8 cellular contexts compared by ENCODE assay signal in the genomic region with DNA sequence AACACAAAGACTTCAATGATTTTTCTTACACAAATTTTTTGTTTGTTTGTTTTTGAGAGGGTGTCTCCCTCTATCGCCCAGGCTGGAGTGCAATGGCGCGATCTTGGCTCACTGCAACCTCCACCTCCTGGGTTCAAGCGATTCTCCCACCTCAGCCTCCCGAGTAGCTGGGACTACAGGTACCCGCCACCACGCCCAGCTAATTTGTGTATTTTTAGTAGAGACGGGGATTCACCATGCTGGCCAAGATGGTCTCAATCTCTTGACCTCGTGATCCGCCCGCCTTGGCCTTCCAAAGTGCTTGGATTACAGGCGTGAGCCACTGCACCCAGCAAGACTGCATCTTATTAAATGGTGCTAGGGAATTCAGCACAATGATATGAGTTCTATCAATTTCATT. TPM values are rescaled to one million over a fixed set of nuclear protein-coding genes. Genes with fewer than 3 reads are reported as not detected.
DNase-seq lines count a peak whose midpoint lies in the region; ATAC-seq and TF ChIP-seq lines count a peak whose summit lies in the region.
"Not testable (repeated sequence)": the region's sequence is repeated elsewhere in the genome, so short reads cannot be mapped to it uniquely, and the experiment has no call there.

No MANE protein-coding gene starts in this region.

- not testable (repeated sequence) for H3K9me3 ChIP-seq in BLaER1 treated with 17β-estradiol and CSF1 and Interleukin-3, amounts not matched to agents 10 nM and 100 nM (replicated peaks in 1 of 11); HUES64 (ENCODE audit: insufficient read depth, low read depth, low read length); Panc1 (ENCODE audit: control insufficient read depth, insufficient read depth, low read depth, low read length); endodermal cell (ENCODE audit: control insufficient read depth, low read length); naive thymus-derived CD4-positive, alpha-beta T cell (ENCODE audit: control insufficient read depth in 2 of 3, low read length in 3 of 3); skeletal muscle satellite cell (replicated peaks; ENCODE audit: low read length)

- intact Hi-C loops in Panc1 (cut with micrococcal nuclease; ENCODE audit: unreplicated experiment) = loop anchor here (1.0 to 10.0 kb wide), 3 partner anchors 143 to 1192 kb away; no protein-coding TSS in a partner anchor
- intact Hi-C loops in naive thymus-derived CD4-positive, alpha-beta T cell (cut with micrococcal nuclease) = loop anchor here (10.0 kb wide), 2 partner anchors 482 to 812 kb away; no protein-coding TSS in a partner anchor

- not testable (repeated sequence) for H3K4me3 Mint-ChIP-seq in activated CD4-positive, alpha-beta memory T cell treated with anti-CD3 and anti-CD28 coated beads, Interleukin-2, amount 10 ng/mL, durations not matched to agents 7 days and 5 days
- peak overlapping the region; percentile 100 for H3K4me3 Mint-ChIP-seq in activated naive CD8-positive, alpha-beta T cell treated with anti-CD3 and anti-CD28 coated beads, Interleukin-2, amount 10 ng/mL, durations not matched to agents 7 days and 5 days
- peak overlapping the region; percentile 96 for H3K4me3 Mint-ChIP-seq in endodermal cell
- H3K4me3 Mint-ChIP-seq in naive thymus-derived CD4-positive, alpha-beta T cell = peak overlapping the region; percentile 93 to 99 (median 98)

- not testable (repeated sequence) for H3K27me3 ChIP-seq in BLaER1 treated with 17β-estradiol and CSF1 and Interleukin-3, amounts not matched to agents 10 nM and 100 nM; HUES64 (ENCODE audit: insufficient read depth, low read length); Panc1 (ENCODE audit: control insufficient read depth, insufficient read depth, low read length); endodermal cell (ENCODE audit: control insufficient read depth, insufficient read depth, low read length, poor library complexity, severe bottlenecking); naive thymus-derived CD4-positive, alpha-beta T cell (ENCODE audit: control insufficient read depth in 2 of 2, insufficient read depth in 2 of 2, low read length in 2 of 2); skeletal muscle satellite cell (ENCODE audit: control insufficient read depth, insufficient read depth, low read length)

- H3K4me3 ChIP-seq in BLaER1 treated with 17β-estradiol and CSF1 and Interleukin-3, amounts not matched to agents 10 nM and 100 nM = peak overlapping the region; percentile 72 to 96 (median 87); a peak in 19 of 20 replicates
- H3K4me3 ChIP-seq in HUES64 (ENCODE audit: low read length) (peak overlapping the region; percentile 99; the same call in 1 of the 2 replicates), endodermal cell (ENCODE audit: low read length) (peak overlapping the region; percentile 100)
- not testable (repeated sequence) for H3K4me3 ChIP-seq in Panc1 (ENCODE audit: low read depth in 2 of 2, low read length in 2 of 2); naive thymus-derived CD4-positive, alpha-beta T cell (ENCODE audit: low read length); skeletal muscle satellite cell (ENCODE audit: low read length)

- H3K4me1 Mint-ChIP-seq in activated CD4-positive, alpha-beta memory T cell treated with anti-CD3 and anti-CD28 coated beads, Interleukin-2, amount 10 ng/mL, durations not matched to agents 7 days and 5 days = peaks cover 49% of the 10 kb centered on the region
- H3K4me1 Mint-ChIP-seq in activated naive CD8-positive, alpha-beta T cell treated with anti-CD3 and anti-CD28 coated beads, Interleukin-2, amount 10 ng/mL, durations not matched to agents 7 days and 5 days = peaks cover 32% of the 10 kb centered on the region
- H3K4me1 Mint-ChIP-seq in endodermal cell = peaks cover 26% of the 10 kb centered on the region
- peaks cover 44 to 68% (median 56%) of the 10 kb centered on the region in 7 donors for H3K4me1 Mint-ChIP-seq in naive thymus-derived CD4-positive, alpha-beta T cell

- not testable (repeated sequence) for BruUV-seq in Panc1 (replicated peaks; lab: Mats Ljungman, UMichigan)

- H3K27ac ChIP-seq in BLaER1 treated with 17β-estradiol and CSF1 and Interleukin-3, amounts not matched to agents 10 nM and 100 nM = peak overlapping the region in 10 of 11 experiments; percentile 97 to 100 (median 100); a peak in 20 of 22 replicates
- not testable (repeated sequence) for H3K27ac ChIP-seq in HUES64 (ENCODE audit: low read depth, low read length); endodermal cell (ENCODE audit: low read depth, low read length); naive thymus-derived CD4-positive, alpha-beta T cell (ENCODE audit: low read depth, low read length)
- H3K27ac ChIP-seq in Panc1 (ENCODE audit: low read length) = peak overlapping the region; percentile 100

- POLR2A ChIA-PET in Panc1 (lab: Charles Lee); activated naive CD8-positive, alpha-beta T cell treated with anti-CD3 and anti-CD28 coated beads, Interleukin-2, amount 10 ng/mL, durations not matched to agents 7 days and 5 days (lab: Charles Lee): not testable (repeated sequence)
- POLR2A ChIA-PET in activated CD4-positive, alpha-beta memory T cell treated with anti-CD3 and anti-CD28 coated beads, Interleukin-2, amount 10 ng/mL, durations not matched to agents 7 days and 5 days (lab: Charles Lee) = interaction anchor here (2.0 to 12.3 kb wide), 2 partner anchors 8 to 167 kb away, joined by 5 to 374 read pairs; no protein-coding TSS in a partner anchor
- POLR2A ChIA-PET in naive thymus-derived CD4-positive, alpha-beta T cell (lab: Charles Lee) = interaction anchor here (0.6 to 9.7 kb wide), 3 partner anchors 33 to 1668 kb away, joined by 3 to 204 read pairs (median 5); no protein-coding TSS in a partner anchor

- H3K9ac ChIP-seq in BLaER1 treated with 17β-estradiol and CSF1 and Interleukin-3, amounts not matched to agents 10 nM and 100 nM = peak overlapping the region; percentile 96 to 100 (median 100); a peak in 21 of 22 replicates
- H3K9ac ChIP-seq in HUES64 (ENCODE audit: low read depth, low read length); endodermal cell (ENCODE audit: extremely low read depth, low read length, poor library complexity, severe bottlenecking); skeletal muscle satellite cell (ENCODE audit: low read depth, low read length): not testable (repeated sequence)

- peaks cover 47 to 76% (median 67%) of the 10 kb centered on the region in 11 experiments for H4K20me1 ChIP-seq in BLaER1 treated with 17β-estradiol and CSF1 and Interleukin-3, amounts not matched to agents 10 nM and 100 nM

- H3K9me3 Mint-ChIP-seq in activated CD4-positive, alpha-beta memory T cell treated with anti-CD3 and anti-CD28 coated beads, Interleukin-2, amount 10 ng/mL, durations not matched to agents 7 days and 5 days; activated naive CD8-positive, alpha-beta T cell treated with anti-CD3 and anti-CD28 coated beads, Interleukin-2, amount 10 ng/mL, durations not matched to agents 7 days and 5 days; endodermal cell; naive thymus-derived CD4-positive, alpha-beta T cell: not testable (repeated sequence)

- H3K4me2 ChIP-seq in BLaER1 treated with 17β-estradiol and CSF1 and Interleukin-3, amounts not matched to agents 10 nM and 100 nM = peak overlapping the region; percentile 76 to 97 (median 93)
- peak overlapping the region; percentile 83 for H3K4me2 ChIP-seq in skeletal muscle satellite cell (ENCODE audit: low read length)

- not testable (repeated sequence) for ATAC-seq in Panc1; activated naive CD8-positive, alpha-beta T cell treated with anti-CD3 and anti-CD28 coated beads, Interleukin-2, amount 10 ng/mL, durations not matched to agents 7 days and 5 days (ENCODE audit: low read depth); naive thymus-derived CD4-positive, alpha-beta T cell

- CTCF ChIA-PET in Panc1 (lab: Charles Lee); activated CD4-positive, alpha-beta memory T cell treated with anti-CD3 and anti-CD28 coated beads, Interleukin-2, amount 10 ng/mL, durations not matched to agents 7 days and 5 days (lab: Charles Lee): not testable (repeated sequence)
- CTCF ChIA-PET in naive thymus-derived CD4-positive, alpha-beta T cell (lab: Charles Lee) = interaction anchor here (0.7 kb wide), 1 partner anchor 790 kb away, joined by 3 read pairs; no protein-coding TSS in a partner anchor

- not testable (repeated sequence) for DNase-seq in Panc1 (ENCODE audit: low read depth, low spot score); activated CD4-positive, alpha-beta memory T cell treated with anti-CD3 and anti-CD28 coated beads, Interleukin-2, amount 10 ng/mL, durations not matched to agents 7 days and 5 days; activated naive CD8-positive, alpha-beta T cell treated with anti-CD3 and anti-CD28 coated beads, Interleukin-2, amount 10 ng/mL, durations not matched to agents 7 days and 5 days; endodermal cell; naive thymus-derived CD4-positive, alpha-beta T cell

- in situ Hi-C loops in Panc1 (cut with HindIII; ENCODE audit: low pct_unique_long_range_greater_than_20kb, low sequenced_read_pairs) = not testable (repeated sequence)

- H3K27me3 Mint-ChIP-seq in activated CD4-positive, alpha-beta memory T cell treated with anti-CD3 and anti-CD28 coated beads, Interleukin-2, amount 10 ng/mL, durations not matched to agents 7 days and 5 days; activated naive CD8-positive, alpha-beta T cell treated with anti-CD3 and anti-CD28 coated beads, Interleukin-2, amount 10 ng/mL, durations not matched to agents 7 days and 5 days; endodermal cell (ENCODE audit: insufficient read depth); naive thymus-derived CD4-positive, alpha-beta T cell: not testable (repeated sequence)

- peaks cover 0 to 57% (median 27%) of the 10 kb centered on the region in 11 experiments; a peak in 16 of 22 replicates for H3K36me3 ChIP-seq in BLaER1 treated with 17β-estradiol and CSF1 and Interleukin-3, amounts not matched to agents 10 nM and 100 nM
- not testable (repeated sequence) for H3K36me3 ChIP-seq in HUES64 (ENCODE audit: insufficient read depth, low read length); Panc1 (ENCODE audit: control insufficient read depth, insufficient read depth, low read length); naive thymus-derived CD4-positive, alpha-beta T cell (ENCODE audit: control insufficient read depth in 2 of 3, insufficient read depth in 3 of 3, low read length in 3 of 3); skeletal muscle satellite cell (ENCODE audit: insufficient read depth, low read length)
- H3K36me3 ChIP-seq in endodermal cell (ENCODE audit: control insufficient read depth, insufficient read depth, low read length) = peaks cover 14% of the 10 kb centered on the region

- peak overlapping the region; percentile 10 for H3K27ac Mint-ChIP-seq in activated CD4-positive, alpha-beta memory T cell treated with anti-CD3 and anti-CD28 coated beads, Interleukin-2, amount 10 ng/mL, durations not matched to agents 7 days and 5 days
- H3K27ac Mint-ChIP-seq in activated naive CD8-positive, alpha-beta T cell treated with anti-CD3 and anti-CD28 coated beads, Interleukin-2, amount 10 ng/mL, durations not matched to agents 7 days and 5 days = not testable (repeated sequence)
- H3K27ac Mint-ChIP-seq in endodermal cell = peak overlapping the region; percentile 99
- peak overlapping the region in 7 of 9 donors; percentile 32 to 96 (median 78) for H3K27ac Mint-ChIP-seq in naive thymus-derived CD4-positive, alpha-beta T cell

- H3K4me1 ChIP-seq in BLaER1 treated with 17β-estradiol and CSF1 and Interleukin-3, amounts not matched to agents 10 nM and 100 nM = peaks cover 47 to 70% (median 58%) of the 10 kb centered on the region in 10 experiments
- H3K4me1 ChIP-seq in HUES64 (ENCODE audit: insufficient read depth, low read length) (peaks cover 37% of the 10 kb centered on the region), Panc1 (ENCODE audit: control insufficient read depth, insufficient read depth, low read length) (peaks cover 31% of the 10 kb centered on the region), skeletal muscle satellite cell (ENCODE audit: control insufficient read depth, insufficient read depth, low read length) (peaks cover 22% of the 10 kb centered on the region)
- H3K4me1 ChIP-seq in endodermal cell (ENCODE audit: control insufficient read depth, insufficient read depth, low read length) = not testable (repeated sequence)
- peaks cover 31% of the 10 kb centered on the region in 2 donors for H3K4me1 ChIP-seq in naive thymus-derived CD4-positive, alpha-beta T cell (ENCODE audit: control insufficient read depth in 2 of 2, insufficient read depth in 2 of 2, low read length in 2 of 2)

- not testable (repeated sequence) for TF ChIP-seq CTCF in Panc1 (IDR thresholded peaks at IDR 0.05); endodermal cell (conservative IDR thresholded peaks at IDR 0.05)

- peaks cover 53% of the 10 kb centered on the region for H3K36me3 Mint-ChIP-seq in activated CD4-positive, alpha-beta memory T cell treated with anti-CD3 and anti-CD28 coated beads, Interleukin-2, amount 10 ng/mL, durations not matched to agents 7 days and 5 days (ENCODE audit: low read depth)
- H3K36me3 Mint-ChIP-seq in activated naive CD8-positive, alpha-beta T cell treated with anti-CD3 and anti-CD28 coated beads, Interleukin-2, amount 10 ng/mL, durations not matched to agents 7 days and 5 days = peaks cover 40% of the 10 kb centered on the region
- H3K36me3 Mint-ChIP-seq in endodermal cell (ENCODE audit: low read depth) = peaks cover 25% of the 10 kb centered on the region
- peaks cover 0 to 33% (median 9%) of the 10 kb centered on the region in 5 donors for H3K36me3 Mint-ChIP-seq in naive thymus-derived CD4-positive, alpha-beta T cell

- WGBS in HUES64 = 97% methylated on average over 12 of the region's 12 CpGs
- 93 to 96% methylated on average over 9 to 12 of the region's 12 CpGs for WGBS in endodermal cell (ENCODE audit: insufficient coverage in 1 of 2, insufficient read length in 1 of 2), 2 experiments

RNA-seq across cellular contexts. Expression of a gene that starts 4.0 kb away (rescaled TPM):
- 50.1 TPM for polyA plus RNA-seq in HUES64 (2013, experiment 1 of 2)
- 65.0 TPM for polyA plus RNA-seq in HUES64 (2013, experiment 2 of 2)
- total RNA-seq in Panc1 (2021; ENCODE audit: unreplicated experiment) = 192 TPM
- polyA plus RNA-seq in Panc1 (2012; ENCODE audit: insufficient read length) = 57.6 TPM
- 100 to 1,000 TPM; 178 to 187 TPM for total RNA-seq in activated CD4-positive, alpha-beta memory T cell treated with anti-CD3 and anti-CD28 coated beads, Interleukin-2, amount 10 ng/mL, durations not matched to agents 7 days and 5 days
- total RNA-seq in activated naive CD8-positive, alpha-beta T cell treated with anti-CD3 and anti-CD28 coated beads, Interleukin-2, amount 10 ng/mL, durations not matched to agents 7 days and 5 days = 100 to 1,000 TPM; 176 TPM
- 100 to 1,000 TPM; 235 to 273 TPM for total RNA-seq in endodermal cell
- polyA plus RNA-seq in endodermal cell (2013, experiment 1 of 2) = 77.3 TPM
- polyA plus RNA-seq in endodermal cell (2013, experiment 2 of 2) = 83.4 TPM
- 100 to 1,000 TPM in 4 of 5 experiments, 10 to 100 TPM in 1; 98.9 to 173 (median 133) TPM for total RNA-seq in naive thymus-derived CD4-positive, alpha-beta T cell
- polyA plus RNA-seq in naive thymus-derived CD4-positive, alpha-beta T cell = 10 to 100 TPM; 20.8 to 25.5 TPM
- 87.4 and 108 TPM in 2 replicates for total RNA-seq in skeletal muscle satellite cell (2012; rRNA removed)
